8 cellular contexts compared by ENCODE assay signal in the genomic region with DNA sequence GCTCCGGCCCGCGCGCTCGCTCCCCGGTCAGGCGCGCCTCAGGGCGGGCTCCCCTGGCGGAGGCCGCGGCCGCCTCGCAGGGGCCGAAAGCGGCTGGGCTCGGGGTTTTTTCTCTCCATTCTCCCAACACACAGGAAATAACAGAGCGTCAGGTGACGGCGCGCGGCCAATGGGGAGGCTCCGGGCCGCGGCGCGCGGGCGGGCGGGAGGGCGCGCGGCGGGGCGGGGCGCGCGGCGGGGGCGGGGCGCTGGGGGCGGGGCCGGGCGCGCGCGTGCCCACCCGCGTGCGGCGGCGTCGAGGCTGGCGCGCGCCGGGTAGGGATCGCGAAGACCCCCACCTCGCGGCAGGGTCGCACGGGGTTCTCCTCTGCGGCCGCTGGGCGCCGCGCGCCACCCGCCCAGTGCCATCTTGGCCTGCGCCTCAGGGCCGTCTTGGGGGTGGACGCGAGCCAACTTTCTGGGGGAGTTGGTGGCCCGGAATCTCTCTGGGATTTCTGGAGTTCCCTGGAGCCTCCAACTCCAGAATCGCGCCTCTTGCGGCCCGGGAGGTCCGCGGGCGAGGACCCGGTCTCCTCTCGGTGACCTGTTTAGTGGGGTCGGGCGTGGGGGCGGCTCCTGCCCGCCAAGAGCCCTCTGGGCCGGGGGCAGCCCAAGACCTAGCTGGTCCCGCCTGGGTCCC. TPM values are rescaled to one million over a fixed set of nuclear protein-coding genes. Genes with fewer than 3 reads are reported as not detected.
DNase-seq lines count a peak whose midpoint lies in the region; ATAC-seq and TF ChIP-seq lines count a peak whose summit lies in the region.

A gene (minus strand): TSS at position 142 of the 679 bp plus-strand sequence. CDS start 55,348 bp downstream, outside the sequence.

- H3K9me3 ChIP-seq in SU-DHL-6 (ENCODE audit: insufficient read depth, low read length): no peaks in the 10 kb centered on the region
- no peaks in the 10 kb centered on the region for H3K9me3 ChIP-seq in parathyroid adenoma (ENCODE audit: control insufficient read depth, low read length)
- no peaks in the 10 kb centered on the region for H3K9me3 ChIP-seq in thyroid gland

- H2AFZ ChIP-seq in SU-DHL-6 (ENCODE audit: low read depth, low read length, severe bottlenecking): peak within 1 kb of the TSS; percentile 83
- peak within 1 kb of the TSS; percentile 80 for H2AFZ ChIP-seq in parathyroid adenoma

- H3K27me3 ChIP-seq in SU-DHL-6 (ENCODE audit: low read length) (no peaks in the 10 kb centered on the region), parathyroid adenoma (ENCODE audit: control insufficient read depth, insufficient read depth, low read length) (no peaks in the 10 kb centered on the region), thyroid gland (no peaks in the 10 kb centered on the region)

- H3K9me3 Mint-ChIP-seq in activated naive CD8-positive, alpha-beta T cell treated with anti-CD3 and anti-CD28 coated beads, Interleukin-2, amount 10 ng/mL, durations not matched to agents 7 days and 5 days: no peaks in the 10 kb centered on the region

- H3K4me3 Mint-ChIP-seq in activated naive CD8-positive, alpha-beta T cell treated with anti-CD3 and anti-CD28 coated beads, Interleukin-2, amount 10 ng/mL, durations not matched to agents 7 days and 5 days: peak within 1 kb of the TSS; percentile 96

- POLR2A ChIA-PET in activated naive CD8-positive, alpha-beta T cell treated with anti-CD3 and anti-CD28 coated beads, Interleukin-2, amount 10 ng/mL, durations not matched to agents 7 days and 5 days (lab: Charles Lee): interaction anchor here (0.6 kb wide), 2 partner anchors 92 to 988 kb away, joined by 3 to 7 read pairs; no protein-coding TSS in a partner anchor

- peaks cover 10% of the 10 kb centered on the region; the same call in 1 of the 2 replicates for H3F3A ChIP-seq in SU-DHL-6 (ENCODE audit: insufficient read depth)

- H3K36me3 Mint-ChIP-seq in activated naive CD8-positive, alpha-beta T cell treated with anti-CD3 and anti-CD28 coated beads, Interleukin-2, amount 10 ng/mL, durations not matched to agents 7 days and 5 days: peaks cover 2% of the 10 kb centered on the region

- intact Hi-C loops in Right ventricle myocardium superior (cut with DNase I) (no loop called here), thyroid gland (cut with DNase I) (loop anchor here (10.0 kb wide), 1 partner anchor 174 kb away; no protein-coding TSS in a partner anchor)

- peaks cover 8% of the 10 kb centered on the region; the same call in 1 of the 2 replicates for H4K20me1 ChIP-seq in SU-DHL-6 (ENCODE audit: low read depth, low read length)

- WGBS in thyroid gland, 2 donors: 0% methylated on average over 1 of the region's 90 CpGs; no CpG with 5 or more reads in 1 of the 2 donors

- H3K27ac ChIP-seq in SU-DHL-6 (ENCODE audit: low read depth, low read length): peak within 1 kb of the TSS; percentile 79
- H3K27ac ChIP-seq in parathyroid adenoma: peak within 1 kb of the TSS; percentile 75
- peak within 1 kb of the TSS; percentile 65 to 89 (median 83) for H3K27ac ChIP-seq in thyroid gland

- no peaks in the 10 kb centered on the region for H3K27me3 Mint-ChIP-seq in activated naive CD8-positive, alpha-beta T cell treated with anti-CD3 and anti-CD28 coated beads, Interleukin-2, amount 10 ng/mL, durations not matched to agents 7 days and 5 days

- no peaks in the 10 kb centered on the region for H3K9me2 ChIP-seq in SU-DHL-6 (replicated peaks; ENCODE audit: insufficient read depth, low read length)

- TF ChIP-seq CTCF in SU-DHL-6 (IDR thresholded peaks at IDR 0.05; ENCODE audit: insufficient read depth, low read length, poor library complexity, severe bottlenecking) (no peak), parathyroid adenoma (IDR thresholded peaks at IDR 0.05) (no peak), thyroid gland (IDR thresholded peaks at IDR 0.05) (no peak)

- peak within 1 kb of the TSS; percentile 99 for H3K4me3 ChIP-seq in SU-DHL-6 (ENCODE audit: insufficient read depth, low read length, poor library complexity, severe bottlenecking)
- peak within 1 kb of the TSS; percentile 61 for H3K4me3 ChIP-seq in parathyroid adenoma (ENCODE audit: low read depth, low read length)
- H3K4me3 ChIP-seq in thyroid gland (replicated peaks in 1 of 3): peak within 1 kb of the TSS; percentile 56 to 93 (median 84)

- H3K36me3 ChIP-seq in SU-DHL-6 (ENCODE audit: low read length): no peaks in the 10 kb centered on the region
- no peaks in the 10 kb centered on the region for H3K36me3 ChIP-seq in parathyroid adenoma (ENCODE audit: control insufficient read depth, insufficient read depth, low read length)
- H3K36me3 ChIP-seq in thyroid gland: no peaks in the 10 kb centered on the region

- peak; percentile 60 for ATAC-seq in GM21786 (IDR thresholded peaks at IDR 0.05; ENCODE audit: unreplicated experiment)
- ATAC-seq in activated naive CD8-positive, alpha-beta T cell treated with anti-CD3 and anti-CD28 coated beads, Interleukin-2, amount 10 ng/mL, durations not matched to agents 7 days and 5 days (ENCODE audit: low read depth): peak; percentile 79
- peak; percentile 79 for ATAC-seq in Right ventricle myocardium superior (ENCODE audit: poor library complexity)

- H3K79me2 ChIP-seq in SU-DHL-6 (ENCODE audit: insufficient read depth, low read length) (peaks cover 45% of the 10 kb centered on the region), parathyroid adenoma (peaks cover 11% of the 10 kb centered on the region)

- DNase-seq in ELF-1 (ENCODE audit: low read depth, low spot score) (peak; percentile 64), LoVo (ENCODE audit: low spot score) (peak; percentile 78), Right ventricle myocardium superior (peak; percentile 89), thyroid gland (peak; percentile 76 to 79)
- peak; percentile 84 for DNase-seq in activated naive CD8-positive, alpha-beta T cell treated with anti-CD3 and anti-CD28 coated beads, Interleukin-2, amount 10 ng/mL, durations not matched to agents 7 days and 5 days

- H3K9ac ChIP-seq in SU-DHL-6 (ENCODE audit: low read length) (peak within 1 kb of the TSS; percentile 99), parathyroid adenoma (no peak within 1 kb of the TSS)

- no peaks in the 10 kb centered on the region for H3K4me1 ChIP-seq in parathyroid adenoma
- peaks cover 15 to 18% of the 10 kb centered on the region in 2 donors for H3K4me1 ChIP-seq in thyroid gland

- H3K4me2 ChIP-seq in SU-DHL-6 (ENCODE audit: low read depth, low read length, poor library complexity, severe bottlenecking) (peak within 1 kb of the TSS; percentile 80), parathyroid adenoma (ENCODE audit: low read length) (peak within 1 kb of the TSS; percentile 87)

- TF ChIP-seq POLR2A in thyroid gland (IDR thresholded peaks at IDR 0.05): peak in 1 of 2 donors; percentile 43

- peak within 1 kb of the TSS; percentile 85 for H3K27ac Mint-ChIP-seq in activated naive CD8-positive, alpha-beta T cell treated with anti-CD3 and anti-CD28 coated beads, Interleukin-2, amount 10 ng/mL, durations not matched to agents 7 days and 5 days

- H3K4me1 Mint-ChIP-seq in activated naive CD8-positive, alpha-beta T cell treated with anti-CD3 and anti-CD28 coated beads, Interleukin-2, amount 10 ng/mL, durations not matched to agents 7 days and 5 days: peaks cover 15% of the 10 kb centered on the region

RNA-seq across cellular contexts. Expression of the gene that starts here (rescaled TPM):
- total RNA-seq in activated naive CD8-positive, alpha-beta T cell treated with anti-CD3 and anti-CD28 coated beads, Interleukin-2, amount 10 ng/mL, durations not matched to agents 7 days and 5 days: 10 to 100 TPM; 77.0 to 87.4 TPM
- 16.3 TPM for total RNA-seq in Right ventricle myocardium superior
- total RNA-seq in thyroid gland: 10 to 100 TPM; 47.6 to 82.4 (median 68.7) TPM

Comparison
In these comparisons a context has a peak if more than half of its experiments do, and no peak if none do; other contexts are left out.
1. Peak in every context shown above with its lines: DNase-seq, ATAC-seq, H3K4me3 ChIP-seq and H3K27ac ChIP-seq.